1 cellular context compared by ENCODE assay signal in the genomic region with DNA sequence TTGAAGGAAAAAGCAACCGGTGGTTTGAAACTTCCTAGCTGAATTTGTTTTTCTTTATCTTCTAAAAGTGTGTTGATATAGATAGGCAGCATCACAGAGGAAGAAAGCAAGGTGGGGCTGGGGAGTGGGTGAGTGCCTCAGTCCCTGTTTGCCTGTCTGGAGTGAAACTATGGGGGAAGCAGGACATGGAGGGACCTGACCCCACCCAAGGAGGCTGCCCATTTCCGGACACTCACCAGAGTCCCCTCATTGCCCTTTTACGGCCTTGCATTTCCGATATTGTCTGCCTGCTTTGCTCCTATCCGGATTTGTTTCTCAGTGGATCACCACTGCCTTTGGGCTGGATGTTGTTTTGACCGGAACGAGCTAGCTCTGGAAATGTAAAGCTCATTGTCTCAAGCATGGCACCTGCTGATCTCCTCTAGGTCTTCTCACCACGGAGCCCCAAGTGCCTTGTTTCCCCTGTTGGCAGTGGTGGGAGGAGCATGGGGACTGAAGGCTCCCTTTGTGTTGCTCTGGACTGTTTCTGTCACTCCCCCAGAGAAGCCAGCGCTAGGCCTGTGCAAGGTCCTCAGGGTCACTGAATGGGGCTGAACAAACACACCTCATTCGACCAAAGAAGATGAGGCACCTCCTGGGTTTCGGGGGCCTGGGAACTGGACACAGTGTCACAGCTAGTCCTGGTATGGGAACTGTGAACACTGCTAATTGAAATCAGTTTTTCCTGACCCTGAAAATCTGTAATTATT.
A peak's percentile ranks its signal among the peaks of the same experiment; 100 is the strongest.
TF ChIP-seq lines count a peak whose summit lies in the region.

No MANE protein-coding gene starts in this region.

TF ChIP-seq in HepG2, 621 proteins besides CTCF, POLR2A, EP300 and RAD21 (continued from another document):
- TF ChIP-seq, protein P1, sequence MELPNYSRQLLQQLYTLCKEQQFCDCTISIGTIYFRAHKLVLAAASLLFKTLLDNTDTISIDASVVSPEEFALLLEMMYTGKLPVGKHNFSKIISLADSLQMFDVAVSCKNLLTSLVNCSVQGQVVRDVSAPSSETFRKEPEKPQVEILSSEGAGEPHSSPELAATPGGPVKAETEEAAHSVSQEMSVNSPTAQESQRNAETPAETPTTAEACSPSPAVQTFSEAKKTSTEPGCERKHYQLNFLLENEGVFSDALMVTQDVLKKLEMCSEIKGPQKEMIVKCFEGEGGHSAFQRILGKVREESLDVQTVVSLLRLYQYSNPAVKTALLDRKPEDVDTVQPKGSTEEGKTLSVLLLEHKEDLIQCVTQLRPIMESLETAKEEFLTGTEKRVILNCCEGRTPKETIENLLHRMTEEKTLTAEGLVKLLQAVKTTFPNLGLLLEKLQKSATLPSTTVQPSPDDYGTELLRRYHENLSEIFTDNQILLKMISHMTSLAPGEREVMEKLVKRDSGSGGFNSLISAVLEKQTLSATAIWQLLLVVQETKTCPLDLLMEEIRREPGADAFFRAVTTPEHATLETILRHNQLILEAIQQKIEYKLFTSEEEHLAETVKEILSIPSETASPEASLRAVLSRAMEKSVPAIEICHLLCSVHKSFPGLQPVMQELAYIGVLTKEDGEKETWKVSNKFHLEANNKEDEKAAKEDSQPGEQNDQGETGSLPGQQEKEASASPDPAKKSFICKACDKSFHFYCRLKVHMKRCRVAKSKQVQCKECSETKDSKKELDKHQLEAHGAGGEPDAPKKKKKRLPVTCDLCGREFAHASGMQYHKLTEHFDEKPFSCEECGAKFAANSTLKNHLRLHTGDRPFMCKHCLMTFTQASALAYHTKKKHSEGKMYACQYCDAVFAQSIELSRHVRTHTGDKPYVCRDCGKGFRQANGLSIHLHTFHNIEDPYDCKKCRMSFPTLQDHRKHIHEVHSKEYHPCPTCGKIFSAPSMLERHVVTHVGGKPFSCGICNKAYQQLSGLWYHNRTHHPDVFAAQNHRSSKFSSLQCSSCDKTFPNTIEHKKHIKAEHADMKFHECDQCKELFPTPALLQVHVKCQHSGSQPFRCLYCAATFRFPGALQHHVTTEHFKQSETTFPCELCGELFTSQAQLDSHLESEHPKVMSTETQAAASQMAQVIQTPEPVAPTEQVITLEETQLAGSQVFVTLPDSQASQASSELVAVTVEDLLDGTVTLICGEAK (IDR thresholded peaks at IDR 0.05) = no peak
- TF ChIP-seq, protein P1 (CRISPR knock-in tag; IDR thresholded peaks at IDR 0.05) = peak; percentile 54
- TF ChIP-seq ZNF556 (CRISPR knock-in tag; IDR thresholded peaks at IDR 0.05; ENCODE audit: borderline replicate concordance) (peak; percentile 24; the same call in 1 of the 2 replicates), ZNF678 (CRISPR knock-in tag; IDR thresholded peaks at IDR 0.05) (no peak), JDP2 (CRISPR knock-in tag; IDR thresholded peaks at IDR 0.05; ENCODE audit: borderline replicate concordance) (no peak), BRCA1 (CRISPR knock-in tag; IDR thresholded peaks at IDR 0.05) (no peak), ZNF12 (CRISPR knock-in tag; IDR thresholded peaks at IDR 0.05) (no peak), SPEN (CRISPR knock-in tag; IDR thresholded peaks at IDR 0.05; ENCODE audit: low read depth) (peak; percentile 51; the same call in 1 of the 2 replicates), SIX4 (CRISPR knock-in tag; IDR thresholded peaks at IDR 0.05) (no peak; the same call in 1 of the 2 replicates), KAT7 (CRISPR knock-in tag; IDR thresholded peaks at IDR 0.05; ENCODE audit: borderline replicate concordance) (0 out of 2 replicates have a peak, but pooled peaks have one; percentile 53), FOXA1 (IDR thresholded peaks at IDR 0.05) (no peak), FOXA1 (CRISPR knock-in tag; IDR thresholded peaks at IDR 0.05) (peak; percentile 74), MTA1 (CRISPR knock-in tag; IDR thresholded peaks at IDR 0.05; ENCODE audit: borderline replicate concordance) (peak; percentile 78; the same call in 1 of the 2 replicates), ARNT2 (CRISPR knock-in tag; IDR thresholded peaks at IDR 0.05; ENCODE audit: low read depth) (no peak), FIP1L1 (IDR thresholded peaks at IDR 0.05; ENCODE audit: borderline replicate concordance, insufficient read depth, low read depth, low read length) (no peak), HNRNPL (IDR thresholded peaks at IDR 0.05; ENCODE audit: low read depth, low read length) (no peak), SNAI1 (CRISPR knock-in tag; IDR thresholded peaks at IDR 0.05; ENCODE audit: borderline replicate concordance) (peak; percentile 69), ZNF563 (CRISPR knock-in tag; IDR thresholded peaks at IDR 0.05) (no peak), GTF2F1 (IDR thresholded peaks at IDR 0.05; ENCODE audit: low read length) (no peak), ZNF282 (IDR thresholded peaks at IDR 0.05; ENCODE audit: partially characterized antibody) (no peak), LCORL (IDR thresholded peaks at IDR 0.05) (no peak), LCORL (CRISPR knock-in tag; IDR thresholded peaks at IDR 0.05) (peak; percentile 93), RCOR2 (CRISPR knock-in tag; IDR thresholded peaks at IDR 0.05) (0 out of 2 replicates have a peak, but pooled peaks have one; percentile 33), NR2F1 (CRISPR knock-in tag; IDR thresholded peaks at IDR 0.05) (peak; percentile 76 to 78), ZNF615 (CRISPR knock-in tag; IDR thresholded peaks at IDR 0.05; ENCODE audit: borderline replicate concordance) (no peak)
- TF ChIP-seq, protein P2, sequence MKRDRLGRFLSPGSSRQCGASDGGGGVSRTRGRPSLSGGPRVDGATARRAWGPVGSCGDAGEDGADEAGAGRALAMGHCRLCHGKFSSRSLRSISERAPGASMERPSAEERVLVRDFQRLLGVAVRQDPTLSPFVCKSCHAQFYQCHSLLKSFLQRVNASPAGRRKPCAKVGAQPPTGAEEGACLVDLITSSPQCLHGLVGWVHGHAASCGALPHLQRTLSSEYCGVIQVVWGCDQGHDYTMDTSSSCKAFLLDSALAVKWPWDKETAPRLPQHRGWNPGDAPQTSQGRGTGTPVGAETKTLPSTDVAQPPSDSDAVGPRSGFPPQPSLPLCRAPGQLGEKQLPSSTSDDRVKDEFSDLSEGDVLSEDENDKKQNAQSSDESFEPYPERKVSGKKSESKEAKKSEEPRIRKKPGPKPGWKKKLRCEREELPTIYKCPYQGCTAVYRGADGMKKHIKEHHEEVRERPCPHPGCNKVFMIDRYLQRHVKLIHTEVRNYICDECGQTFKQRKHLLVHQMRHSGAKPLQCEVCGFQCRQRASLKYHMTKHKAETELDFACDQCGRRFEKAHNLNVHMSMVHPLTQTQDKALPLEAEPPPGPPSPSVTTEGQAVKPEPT (CRISPR knock-in tag; IDR thresholded peaks at IDR 0.05; ENCODE audit: low read depth) = no peak
- TF ChIP-seq, protein P3, sequence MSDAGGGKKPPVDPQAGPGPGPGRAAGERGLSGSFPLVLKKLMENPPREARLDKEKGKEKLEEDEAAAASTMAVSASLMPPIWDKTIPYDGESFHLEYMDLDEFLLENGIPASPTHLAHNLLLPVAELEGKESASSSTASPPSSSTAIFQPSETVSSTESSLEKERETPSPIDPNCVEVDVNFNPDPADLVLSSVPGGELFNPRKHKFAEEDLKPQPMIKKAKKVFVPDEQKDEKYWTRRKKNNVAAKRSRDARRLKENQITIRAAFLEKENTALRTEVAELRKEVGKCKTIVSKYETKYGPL (CRISPR knock-in tag; IDR thresholded peaks at IDR 0.05) = no peak
- TF ChIP-seq, protein P4, sequence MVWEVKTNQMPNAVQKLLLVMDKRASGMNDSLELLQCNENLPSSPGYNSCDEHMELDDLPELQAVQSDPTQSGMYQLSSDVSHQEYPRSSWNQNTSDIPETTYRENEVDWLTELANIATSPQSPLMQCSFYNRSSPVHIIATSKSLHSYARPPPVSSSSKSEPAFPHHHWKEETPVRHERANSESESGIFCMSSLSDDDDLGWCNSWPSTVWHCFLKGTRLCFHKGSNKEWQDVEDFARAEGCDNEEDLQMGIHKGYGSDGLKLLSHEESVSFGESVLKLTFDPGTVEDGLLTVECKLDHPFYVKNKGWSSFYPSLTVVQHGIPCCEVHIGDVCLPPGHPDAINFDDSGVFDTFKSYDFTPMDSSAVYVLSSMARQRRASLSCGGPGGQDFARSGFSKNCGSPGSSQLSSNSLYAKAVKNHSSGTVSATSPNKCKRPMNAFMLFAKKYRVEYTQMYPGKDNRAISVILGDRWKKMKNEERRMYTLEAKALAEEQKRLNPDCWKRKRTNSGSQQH (CRISPR knock-in tag; IDR thresholded peaks at IDR 0.05; ENCODE audit: low read depth) = no peak
- TF ChIP-seq, protein P5, sequence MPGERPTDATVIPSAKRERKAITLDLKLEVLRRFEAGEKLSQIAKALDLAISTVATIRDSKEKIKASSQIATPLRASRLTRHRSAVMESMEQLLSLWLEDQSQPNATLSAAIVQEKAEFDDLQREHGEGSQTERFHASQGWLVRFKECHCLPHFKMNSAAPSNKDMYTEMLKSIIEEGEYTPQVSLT (CRISPR knock-in tag; IDR thresholded peaks at IDR 0.05; ENCODE audit: borderline replicate concordance, low read depth) = no peak
- TF ChIP-seq, protein P6, sequence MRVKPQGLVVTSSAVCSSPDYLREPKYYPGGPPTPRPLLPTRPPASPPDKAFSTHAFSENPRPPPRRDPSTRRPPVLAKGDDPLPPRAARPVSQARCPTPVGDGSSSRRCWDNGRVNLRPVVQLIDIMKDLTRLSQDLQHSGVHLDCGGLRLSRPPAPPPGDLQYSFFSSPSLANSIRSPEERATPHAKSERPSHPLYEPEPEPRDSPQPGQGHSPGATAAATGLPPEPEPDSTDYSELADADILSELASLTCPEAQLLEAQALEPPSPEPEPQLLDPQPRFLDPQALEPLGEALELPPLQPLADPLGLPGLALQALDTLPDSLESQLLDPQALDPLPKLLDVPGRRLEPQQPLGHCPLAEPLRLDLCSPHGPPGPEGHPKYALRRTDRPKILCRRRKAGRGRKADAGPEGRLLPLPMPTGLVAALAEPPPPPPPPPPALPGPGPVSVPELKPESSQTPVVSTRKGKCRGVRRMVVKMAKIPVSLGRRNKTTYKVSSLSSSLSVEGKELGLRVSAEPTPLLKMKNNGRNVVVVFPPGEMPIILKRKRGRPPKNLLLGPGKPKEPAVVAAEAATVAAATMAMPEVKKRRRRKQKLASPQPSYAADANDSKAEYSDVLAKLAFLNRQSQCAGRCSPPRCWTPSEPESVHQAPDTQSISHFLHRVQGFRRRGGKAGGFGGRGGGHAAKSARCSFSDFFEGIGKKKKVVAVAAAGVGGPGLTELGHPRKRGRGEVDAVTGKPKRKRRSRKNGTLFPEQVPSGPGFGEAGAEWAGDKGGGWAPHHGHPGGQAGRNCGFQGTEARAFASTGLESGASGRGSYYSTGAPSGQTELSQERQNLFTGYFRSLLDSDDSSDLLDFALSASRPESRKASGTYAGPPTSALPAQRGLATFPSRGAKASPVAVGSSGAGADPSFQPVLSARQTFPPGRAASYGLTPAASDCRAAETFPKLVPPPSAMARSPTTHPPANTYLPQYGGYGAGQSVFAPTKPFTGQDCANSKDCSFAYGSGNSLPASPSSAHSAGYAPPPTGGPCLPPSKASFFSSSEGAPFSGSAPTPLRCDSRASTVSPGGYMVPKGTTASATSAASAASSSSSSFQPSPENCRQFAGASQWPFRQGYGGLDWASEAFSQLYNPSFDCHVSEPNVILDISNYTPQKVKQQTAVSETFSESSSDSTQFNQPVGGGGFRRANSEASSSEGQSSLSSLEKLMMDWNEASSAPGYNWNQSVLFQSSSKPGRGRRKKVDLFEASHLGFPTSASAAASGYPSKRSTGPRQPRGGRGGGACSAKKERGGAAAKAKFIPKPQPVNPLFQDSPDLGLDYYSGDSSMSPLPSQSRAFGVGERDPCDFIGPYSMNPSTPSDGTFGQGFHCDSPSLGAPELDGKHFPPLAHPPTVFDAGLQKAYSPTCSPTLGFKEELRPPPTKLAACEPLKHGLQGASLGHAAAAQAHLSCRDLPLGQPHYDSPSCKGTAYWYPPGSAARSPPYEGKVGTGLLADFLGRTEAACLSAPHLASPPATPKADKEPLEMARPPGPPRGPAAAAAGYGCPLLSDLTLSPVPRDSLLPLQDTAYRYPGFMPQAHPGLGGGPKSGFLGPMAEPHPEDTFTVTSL (CRISPR knock-in tag; IDR thresholded peaks at IDR 0.05; ENCODE audit: borderline replicate concordance) = peak; percentile 69; the same call in 1 of the 2 replicates
